ENCODE assay signal across 8 cellular contexts in genomic region chr10:3874988-3875841, GRCh38.
DNase-seq lines count a peak whose midpoint lies in the region; ATAC-seq and TF ChIP-seq lines count a peak whose summit lies in the region.

No MANE protein-coding gene starts in this region.

- H3K36me3 ChIP-seq in ascending aorta, result no peaks in the 10 kb centered on the region

- peak overlapping the region; percentile 10 to 15 for H3K27ac ChIP-seq in ascending aorta

- peak overlapping the region; percentile 9 for H3K4me3 Mint-ChIP-seq in stimulated activated memory B cell treated with anti-CD40 and anti-IgM and Interleukin-4, amounts not matched to agents 10 μg/mL and 1 μg/mL and 100 μg/mL, for 72 hours

- no peaks in the 10 kb centered on the region for H3K9me3 ChIP-seq in ascending aorta

- no peak for TF ChIP-seq CTCF in GM10266 (IDR thresholded peaks at IDR 0.05; ENCODE audit: control insufficient read depth, insufficient read depth, low read depth, missing control alignments)
- TF ChIP-seq CTCF in ascending aorta (IDR thresholded peaks at IDR 0.05), result no peak

- intact Hi-C loops in ascending aorta (cut with DNase I), result no loop called here

- peak; percentile 61 for DNase-seq in GM10266 (ENCODE audit: extremely low spot score)
- no peak for DNase-seq in ascending aorta (ENCODE audit: low spot score in 2 of 2)
- no peak for DNase-seq in activated CD4-positive, CD25-positive, alpha-beta regulatory T cell treated with anti-CD3 and anti-CD28 coated beads, Interleukin-2, amount 50 U/mL, for 72 hours
- no peak for DNase-seq in T1000 (lab: John Stamatoyannopoulos, UW)
- DNase-seq in SHP77 treated with DMSO at 0.1 percent for 48 hours (lab: John Stamatoyannopoulos, UW), result no peak

- H3K27me3 Mint-ChIP-seq in stimulated activated memory B cell treated with anti-CD40 and anti-IgM and Interleukin-4, amounts not matched to agents 10 μg/mL and 1 μg/mL and 100 μg/mL, for 72 hours, result no peaks in the 10 kb centered on the region

- no peaks in the 10 kb centered on the region for H3K36me3 Mint-ChIP-seq in stimulated activated memory B cell treated with anti-CD40 and anti-IgM and Interleukin-4, amounts not matched to agents 10 μg/mL and 1 μg/mL and 100 μg/mL, for 72 hours

- H3K9me3 Mint-ChIP-seq in stimulated activated memory B cell treated with anti-CD40 and anti-IgM and Interleukin-4, amounts not matched to agents 10 μg/mL and 1 μg/mL and 100 μg/mL, for 72 hours, result no peaks in the 10 kb centered on the region

- H3K27me3 ChIP-seq in ascending aorta, result no peaks in the 10 kb centered on the region

- H3K4me1 Mint-ChIP-seq in stimulated activated memory B cell treated with anti-CD40 and anti-IgM and Interleukin-4, amounts not matched to agents 10 μg/mL and 1 μg/mL and 100 μg/mL, for 72 hours, result peaks cover 61% of the 10 kb centered on the region

- peaks cover 0 to 9% of the 10 kb centered on the region in 2 donors for H3K4me1 ChIP-seq in ascending aorta

- peak overlapping the region; percentile 98 for H3K27ac Mint-ChIP-seq in stimulated activated memory B cell treated with anti-CD40 and anti-IgM and Interleukin-4, amounts not matched to agents 10 μg/mL and 1 μg/mL and 100 μg/mL, for 72 hours

- ATAC-seq in GM19463 (IDR thresholded peaks at IDR 0.05; ENCODE audit: unreplicated experiment) (peak; percentile 69), HG03457 (IDR thresholded peaks at IDR 0.05; ENCODE audit: unreplicated experiment) (peak; percentile 61)
- peak; percentile 85 for ATAC-seq in stimulated activated memory B cell treated with anti-CD40 and anti-IgM and Interleukin-4, amounts not matched to agents 10 μg/mL and 1 μg/mL and 100 μg/mL, for 72 hours

- no peak overlapping the region for H3K4me3 ChIP-seq in ascending aorta
